In the genomic region with DNA sequence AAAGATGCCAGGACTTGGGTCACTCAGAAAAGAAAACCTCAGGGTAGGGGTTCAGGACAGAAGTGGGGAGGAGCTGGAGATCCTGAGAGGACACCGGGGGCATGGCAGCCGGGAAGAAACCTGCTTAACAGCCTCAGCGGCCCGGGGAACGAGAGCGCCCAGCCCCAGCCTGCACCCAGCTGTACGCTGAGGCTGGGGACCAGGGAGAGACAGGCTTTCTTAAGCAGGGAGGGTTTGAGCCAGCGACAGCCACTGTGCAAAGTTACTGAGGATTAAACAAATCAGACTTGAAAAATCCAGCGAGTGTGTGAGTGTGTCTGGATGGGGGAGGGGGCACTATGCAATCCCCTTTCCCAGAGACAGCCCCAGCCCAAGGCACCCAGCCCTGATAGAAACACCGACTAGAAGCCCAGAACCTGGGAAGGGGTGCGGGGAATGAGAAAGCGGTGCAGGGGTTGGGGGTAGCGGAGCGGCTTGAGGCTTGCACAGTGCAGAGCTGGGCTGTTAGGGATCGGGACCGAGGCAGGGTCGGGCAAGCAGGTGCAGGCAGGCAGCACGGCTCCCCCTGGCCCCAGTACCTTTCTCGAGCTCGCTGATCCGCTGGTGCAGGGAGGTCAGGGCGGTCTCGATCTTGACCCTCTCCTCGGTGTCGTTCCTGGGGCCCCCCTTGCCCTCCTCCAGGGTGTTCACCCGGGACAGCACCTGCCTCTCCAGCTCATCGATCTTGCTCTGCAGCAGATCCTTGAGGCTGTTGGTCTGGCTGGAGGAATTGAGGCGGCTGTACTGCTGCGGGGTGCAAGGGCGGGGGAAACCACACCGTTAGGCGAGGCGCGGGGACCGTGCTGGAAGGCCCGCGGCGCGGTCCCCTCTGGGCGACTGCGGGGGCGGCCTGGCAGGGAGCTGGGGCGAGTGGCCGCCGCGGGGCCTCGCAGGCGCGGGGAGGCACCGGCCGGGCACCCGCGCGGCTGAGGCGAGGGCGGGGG, we compare ENCODE assay signal across 8 cellular contexts. TPM values are rescaled to one million over a fixed set of nuclear protein-coding genes. Genes with fewer than 3 reads are reported as not detected.
DNase-seq lines count a peak whose midpoint lies in the region; ATAC-seq and TF ChIP-seq lines count a peak whose summit lies in the region.

No MANE protein-coding gene starts in this region.

- TF ChIP-seq CTCF in fibroblast of the aortic adventitia (IDR thresholded peaks at IDR 0.05; ENCODE audit: insufficient read depth, low read length), result no peak

- POLR2A ChIA-PET in activated CD4-positive, alpha-beta T cell treated with anti-CD3 and anti-CD28 coated beads, Interleukin-2, amount 10 ng/mL, durations not matched to agents 7 days and 5 days (lab: Charles Lee), result interaction anchor here (0.6 kb wide), 1 partner anchor 70 kb away, joined by 4 read pairs; a partner anchor contains a TSS

- peak overlapping the region; percentile 83 for H3K27ac Mint-ChIP-seq in activated CD4-positive, alpha-beta T cell treated with anti-CD3 and anti-CD28 coated beads, Interleukin-2, amount 10 ng/mL, durations not matched to agents 7 days and 5 days
- no peak overlapping the region for H3K27ac Mint-ChIP-seq in T-helper 17 cell
- peak overlapping the region in 1 of 2 donors; percentile 71 for H3K27ac Mint-ChIP-seq in stimulated activated naive CD8-positive, alpha-beta T cell treated with anti-CD3 and anti-CD28 coated beads, Interleukin-15, amount 100 ng/mL, for 72 hours

- peak overlapping the region; percentile 81 for H3K4me3 Mint-ChIP-seq in activated CD4-positive, alpha-beta T cell treated with anti-CD3 and anti-CD28 coated beads, Interleukin-2, amount 10 ng/mL, durations not matched to agents 7 days and 5 days
- H3K4me3 Mint-ChIP-seq in T-helper 17 cell, result peak overlapping the region; percentile 86
- peak overlapping the region; percentile 77 to 84 for H3K4me3 Mint-ChIP-seq in stimulated activated naive CD8-positive, alpha-beta T cell treated with anti-CD3 and anti-CD28 coated beads, Interleukin-15, amount 100 ng/mL, for 72 hours

- no peaks in the 10 kb centered on the region for H3K9me3 ChIP-seq in T-helper 17 cell (ENCODE audit: control insufficient read depth, low read length, poor library complexity, severe bottlenecking)

- H3K36me3 Mint-ChIP-seq in activated CD4-positive, alpha-beta T cell treated with anti-CD3 and anti-CD28 coated beads, Interleukin-2, amount 10 ng/mL, durations not matched to agents 7 days and 5 days (ENCODE audit: low read depth), result peaks cover 27% of the 10 kb centered on the region
- no peaks in the 10 kb centered on the region for H3K36me3 Mint-ChIP-seq in T-helper 17 cell (ENCODE audit: low read depth)

- CTCF ChIA-PET in activated CD4-positive, alpha-beta T cell treated with anti-CD3 and anti-CD28 coated beads, Interleukin-2, amount 10 ng/mL, durations not matched to agents 7 days and 5 days (lab: Charles Lee), result interaction anchor here (0.5 to 1.8 kb wide), 6 partner anchors 8 to 100 kb away, joined by 3 to 5 read pairs (median 3); no protein-coding TSS in a partner anchor

- peaks cover 45% of the 10 kb centered on the region for H3K4me1 Mint-ChIP-seq in activated CD4-positive, alpha-beta T cell treated with anti-CD3 and anti-CD28 coated beads, Interleukin-2, amount 10 ng/mL, durations not matched to agents 7 days and 5 days
- H3K4me1 Mint-ChIP-seq in T-helper 17 cell, result peaks cover 18% of the 10 kb centered on the region
- H3K4me1 Mint-ChIP-seq in stimulated activated naive CD8-positive, alpha-beta T cell treated with anti-CD3 and anti-CD28 coated beads, Interleukin-15, amount 100 ng/mL, for 72 hours, result peaks cover 49% of the 10 kb centered on the region

- peak; percentile 31 for ATAC-seq in T-helper 17 cell
- peak; percentile 48 for ATAC-seq in stimulated activated naive CD8-positive, alpha-beta T cell treated with anti-CD3 and anti-CD28 coated beads, Interleukin-15, amount 100 ng/mL, for 72 hours
- ATAC-seq in HG03039 (IDR thresholded peaks at IDR 0.05; ENCODE audit: unreplicated experiment), result no peak

- DNase-seq in activated CD4-positive, alpha-beta T cell treated with anti-CD3 and anti-CD28 coated beads, Interleukin-2, amount 10 ng/mL, durations not matched to agents 7 days and 5 days, result no peak
- no peak for DNase-seq in activated CD4-positive, alpha-beta T cell treated with anti-CD3 and anti-CD28 coated beads for 1 hour
- DNase-seq in T-helper 17 cell (no peak), fibroblast of the aortic adventitia (ENCODE audit: low read depth) (no peak), SK-N-DZ (ENCODE audit: low spot score) (no peak), NCI-H146 treated with DMSO at 0.1 percent for 48 hours (lab: John Stamatoyannopoulos, UW; ENCODE audit: unreplicated experiment) (no peak)
- DNase-seq in stimulated activated naive CD8-positive, alpha-beta T cell treated with anti-CD3 and anti-CD28 coated beads, Interleukin-15, amount 100 ng/mL, for 72 hours, result peak in 1 of 2 donors; percentile 32

- H3K9me3 Mint-ChIP-seq in activated CD4-positive, alpha-beta T cell treated with anti-CD3 and anti-CD28 coated beads, Interleukin-2, amount 10 ng/mL, durations not matched to agents 7 days and 5 days, result no peaks in the 10 kb centered on the region
- H3K9me3 Mint-ChIP-seq in stimulated activated naive CD8-positive, alpha-beta T cell treated with anti-CD3 and anti-CD28 coated beads, Interleukin-15, amount 100 ng/mL, for 72 hours, result no peaks in the 10 kb centered on the region

- H3K27me3 Mint-ChIP-seq in activated CD4-positive, alpha-beta T cell treated with anti-CD3 and anti-CD28 coated beads, Interleukin-2, amount 10 ng/mL, durations not matched to agents 7 days and 5 days, result peaks cover 33% of the 10 kb centered on the region
- H3K27me3 Mint-ChIP-seq in T-helper 17 cell, result peaks cover 61% of the 10 kb centered on the region
- peaks cover 76% of the 10 kb centered on the region for H3K27me3 Mint-ChIP-seq in stimulated activated naive CD8-positive, alpha-beta T cell treated with anti-CD3 and anti-CD28 coated beads, Interleukin-15, amount 100 ng/mL, for 72 hours

- H3K4me3 ChIP-seq in fibroblast of the aortic adventitia (ENCODE audit: low read depth, low read length), result peak overlapping the region; percentile 13

RNA-seq across cellular contexts. Expression of a gene that starts 1.2 kb away (rescaled TPM):
- 10 to 100 TPM; 85.8 to 86.1 TPM for total RNA-seq in activated CD4-positive, alpha-beta T cell treated with anti-CD3 and anti-CD28 coated beads, Interleukin-2, amount 10 ng/mL, durations not matched to agents 7 days and 5 days
- total RNA-seq in T-helper 17 cell (under 1 TPM; 0.07 to 0.99 TPM), fibroblast of the aortic adventitia (ENCODE audit: low replicate concordance) (0.57 and 191 TPM in 2 replicates)
- polyA plus RNA-seq in SK-N-DZ (2014; cell fraction: cytosol; rRNA removed), result 0.77 and 0.99 TPM in 2 replicates
- 1.5 and 2.0 TPM in 2 replicates for polyA plus RNA-seq in SK-N-DZ (2014; cell fraction: nucleus; rRNA removed)
